Comparison of ENCODE assay signal across 26 cellular contexts in genomic region chr11:41382927-41383326, GRCh38.
DNase-seq lines count a peak whose midpoint lies in the region; ATAC-seq and TF ChIP-seq lines count a peak whose summit lies in the region.
"Had no signal": no experiment of that assay in that cellular context is flagged by ENCODE, and none has a peak within 500 bp of the region (broad histone marks: within the 10 kb centered on the region; RNA-seq: fewer than 3 reads in every experiment).

No MANE protein-coding gene starts in this region.

- H3K4me1 ChIP-seq in mammary epithelial cell (ENCODE audit: insufficient read depth, low read length): no peaks in the 10 kb centered on the region
- H3K4me1 ChIP-seq: gastroesophageal sphincter had no signal

- in situ Hi-C loops in mammary epithelial cell (cut with MboI; ENCODE audit: low sequenced_read_pairs in 2 of 2): no loop called here

- H3K9me3 Mint-ChIP-seq in progenitor cell of endocrine pancreas (ENCODE audit: low read depth): no peaks in the 10 kb centered on the region
- H3K9me3 Mint-ChIP-seq: nephron had no signal

- no peak overlapping the region for H2AFZ ChIP-seq in mammary epithelial cell (ENCODE audit: low read depth, low read length)

- no peaks in the 10 kb centered on the region for H3K36me3 ChIP-seq in mammary epithelial cell (ENCODE audit: insufficient read depth, low read length)
- H3K36me3 ChIP-seq: gastroesophageal sphincter, tibial nerve had no signal

- no peak overlapping the region for H3K27ac ChIP-seq in mammary epithelial cell (ENCODE audit: insufficient read depth, low read depth, low read length)
- H3K27ac ChIP-seq: gastroesophageal sphincter, tibial nerve had no signal

- ATAC-seq in left cardiac atrium: no peak
- no peak for ATAC-seq in HG03565 (IDR thresholded peaks at IDR 0.05; ENCODE audit: unreplicated experiment)
- ATAC-seq: activated CD8-positive, alpha-beta T cell treated with anti-CD3 and anti-CD28 coated beads, Interleukin-2, amount 10 ng/mL, durations not matched to agents 7 days and 5 days; esophagus mucosa; gastroesophageal sphincter; left colon had no signal

- TF ChIP-seq CTCF in mammary epithelial cell (conservative IDR thresholded peaks at IDR 0.05 in 1 of 2, IDR thresholded peaks at IDR 0.05 in 1 of 2; ENCODE audit: extremely low read depth in 1 of 2, insufficient read depth in 1 of 2, low read depth in 1 of 2, low read length in 2 of 2): no peak
- no peak for TF ChIP-seq CTCF in progenitor cell of endocrine pancreas (IDR thresholded peaks at IDR 0.05; ENCODE audit: unreplicated experiment)

- H3K9ac ChIP-seq in mammary epithelial cell (ENCODE audit: insufficient read depth, low read length): no peak overlapping the region

- no peak overlapping the region for H3K4me3 Mint-ChIP-seq in progenitor cell of endocrine pancreas (ENCODE audit: low read depth)
- H3K4me3 Mint-ChIP-seq: activated CD8-positive, alpha-beta T cell treated with anti-CD3 and anti-CD28 coated beads, Interleukin-2, amount 10 ng/mL, durations not matched to agents 7 days and 5 days; CD4-positive, alpha-beta memory T cell; nephron; stimulated activated naive CD8-positive, alpha-beta T cell treated with anti-CD3 and anti-CD28 coated beads, Interleukin-15, Interleukin-2, amounts not matched to agents 100 ng/mL and 50 ng/mL, for 24 hours had no signal

- H4K20me1 ChIP-seq in mammary epithelial cell (ENCODE audit: insufficient read depth, low read length): no peaks in the 10 kb centered on the region

- no peak overlapping the region for H3K4me2 ChIP-seq in mammary epithelial cell (ENCODE audit: insufficient read depth, low read depth, low read length)
- H3K4me2 ChIP-seq: smooth muscle cell had no signal

- intact Hi-C loops in mammary epithelial cell (cut with micrococcal nuclease): no loop called here
- intact Hi-C loops in left cardiac atrium (cut with DNase I): no loop called here

- 77% methylated on average over 2 of the region's 2 CpGs for WGBS in mammary epithelial cell (ENCODE audit: low coverage, missing lambda C conversion rate)

- H3K4me3 ChIP-seq in mammary epithelial cell (replicated peaks in 1 of 3; ENCODE audit: insufficient read depth in 1 of 3, low read depth in 2 of 3, low read length in 3 of 3): no peak overlapping the region
- H3K4me3 ChIP-seq: gastroesophageal sphincter, smooth muscle cell, tibial nerve had no signal

- dilution Hi-C loops in mammary epithelial cell (cut with HindIII; ENCODE audit: low sequenced_read_pairs): no loop called here

- peaks cover 39% of the 10 kb centered on the region for H3K4me1 Mint-ChIP-seq in progenitor cell of endocrine pancreas (ENCODE audit: low read depth)
- H3K4me1 Mint-ChIP-seq: CD4-positive, alpha-beta memory T cell had no signal

- peak; percentile 41 for DNase-seq in RKO (ENCODE audit: low spot score)
- DNase-seq in mammary epithelial cell: peak; percentile 23
- DNase-seq in iris pigment epithelial cell (ENCODE audit: low read depth): peak; percentile 12
- DNase-seq in progenitor cell of endocrine pancreas (ENCODE audit: low spot score, unreplicated experiment): no peak
- no peak for DNase-seq in ureter (ENCODE audit: low spot score)
- no peak for DNase-seq in left cardiac atrium
- DNase-seq in superior temporal gyrus (ENCODE audit: extremely low spot score): no peak
- DNase-seq: activated CD8-positive, alpha-beta T cell treated with anti-CD3 and anti-CD28 coated beads, Interleukin-2, amount 10 ng/mL, durations not matched to agents 7 days and 5 days; activated gamma-delta T cell treated with Interleukin-2 at 50 U/mL for 16 hours; CD4-positive, alpha-beta memory T cell; central memory CD4-positive, alpha-beta T cell; DMS153; left colon; MV-4-11; NCI-H2171; NCI-H526; Right ventricle myocardium superior; stimulated activated CD4-positive, alpha-beta T cell treated with anti-CD3 and anti-CD28 coated beads, Interleukin-4, amount 100 ng/mL, for 1 hour; T1000 had no signal

- no peaks in the 10 kb centered on the region for H3K27me3 Mint-ChIP-seq in progenitor cell of endocrine pancreas
- H3K27me3 Mint-ChIP-seq: CD4-positive, alpha-beta memory T cell; stimulated activated naive CD8-positive, alpha-beta T cell treated with anti-CD3 and anti-CD28 coated beads, Interleukin-15, Interleukin-2, amounts not matched to agents 100 ng/mL and 50 ng/mL, for 24 hours had no signal

- H3K9me3 ChIP-seq in mammary epithelial cell (replicated peaks; ENCODE audit: insufficient read depth, low read length): no peaks in the 10 kb centered on the region
- H3K9me3 ChIP-seq: gastroesophageal sphincter, tibial nerve had no signal

- H3K36me3 Mint-ChIP-seq in progenitor cell of endocrine pancreas (ENCODE audit: insufficient read depth): no peaks in the 10 kb centered on the region
- H3K36me3 Mint-ChIP-seq: CD4-positive, alpha-beta memory T cell had no signal

- BruUV-seq in mammary epithelial cell (replicated peaks; lab: Mats Ljungman, UMichigan): no TSS peak

- peak overlapping the region; percentile 23 for H3K27ac Mint-ChIP-seq in progenitor cell of endocrine pancreas
- H3K27ac Mint-ChIP-seq: activated CD8-positive, alpha-beta T cell treated with anti-CD3 and anti-CD28 coated beads, Interleukin-2, amount 10 ng/mL, durations not matched to agents 7 days and 5 days; CD4-positive, alpha-beta memory T cell; stimulated activated naive CD8-positive, alpha-beta T cell treated with anti-CD3 and anti-CD28 coated beads, Interleukin-15, Interleukin-2, amounts not matched to agents 100 ng/mL and 50 ng/mL, for 24 hours had no signal

- CTCF ChIA-PET in mammary epithelial cell (lab: Charles Lee; ENCODE audit: low non-redundant PET): no interaction called here

- no peaks in the 10 kb centered on the region for H3K79me2 ChIP-seq in mammary epithelial cell (ENCODE audit: insufficient read depth, low read length)

- no peaks in the 10 kb centered on the region for H3K27me3 ChIP-seq in mammary epithelial cell (ENCODE audit: insufficient read depth, low read length)
- H3K27me3 ChIP-seq: gastroesophageal sphincter, tibial nerve had no signal

Comparison
In these comparisons a context has a peak if more than half of its experiments do, and no peak if none do; other contexts are left out.
1. DNase-seq: peak in RKO (single experiment), mammary epithelial cell (single experiment) and iris pigment epithelial cell (single experiment); none in progenitor cell of endocrine pancreas (single experiment), ureter (single experiment), left cardiac atrium (single experiment) and superior temporal gyrus (single experiment).